Comparison of ENCODE assay signal across 19 cellular contexts in genomic region chr10:475709-476457, GRCh38.
"Had no signal": no experiment of that assay in that cellular context is flagged by ENCODE, and none has a peak within 500 bp of the region (broad histone marks: within the 10 kb centered on the region; RNA-seq: fewer than 3 reads in every experiment).

No MANE protein-coding gene starts in this region.

- ATAC-seq: activated CD4-positive, alpha-beta T cell treated with anti-CD3 and anti-CD28 coated beads for 36 hours; effector memory CD8-positive, alpha-beta T cell; heart left ventricle; left colon had no signal

- H3K4me3 ChIP-seq: adrenal gland, ascending aorta, dorsolateral prefrontal cortex, heart left ventricle, upper lobe of left lung had no signal

- H3K4me1 ChIP-seq: ascending aorta had no signal

- H3K27ac ChIP-seq: ascending aorta, upper lobe of left lung had no signal

- H3K9me3 ChIP-seq: adrenal gland, ascending aorta, heart left ventricle, upper lobe of left lung had no signal

- H3K27me3 ChIP-seq: adrenal gland, ascending aorta, dorsolateral prefrontal cortex, heart left ventricle, upper lobe of left lung had no signal

- DNase-seq: activated B cell treated with CpG ODN at 0.5 μM for 24 hours; activated CD4-positive, alpha-beta T cell treated with anti-CD3 and anti-CD28 coated beads for 36 hours; activated CD4-positive, alpha-beta T cell treated with anti-CD3 and anti-CD28 coated beads, Interleukin-2, amount 50 U/mL, for 48 hours; activated gamma-delta T cell treated with Interleukin-2 at 50 U/mL for 16 hours; activated T-cell treated with anti-CD3 and anti-CD28 coated beads for 4 hours; central memory CD4-positive, alpha-beta T cell; dorsolateral prefrontal cortex; effector memory CD8-positive, alpha-beta T cell; left colon; mesenchymal stem cell; naive B cell; retina; stimulated activated CD4-positive, alpha-beta T cell treated with anti-CD3 and anti-CD28 coated beads, Interleukin-4, amount 100 ng/mL, for 24 hours; stimulated activated naive CD4-positive, alpha-beta T cell treated with Interleukin-2 at 50 U/mL for 16 hours; T1000; upper lobe of left lung had no signal
